ENCODE assay signal across 10 cellular contexts in genomic region chr1:201361652-201362504, GRCh38. TPM values are rescaled to one million over a fixed set of nuclear protein-coding genes. Genes with fewer than 3 reads are reported as not detected.
DNase-seq lines count a peak whose midpoint lies in the region; ATAC-seq, FAIRE-seq and TF ChIP-seq lines count a peak whose summit lies in the region.
"Had no signal": no experiment of that assay in that cellular context is flagged by ENCODE, and none has a peak within 500 bp of the region (broad histone marks: within the 10 kb centered on the region; RNA-seq: fewer than 3 reads in every experiment).

No MANE protein-coding gene starts in this region.

- CTCF ChIA-PET in HCT116 (lab: Charles Lee) (interaction anchor here (0.7 to 3.5 kb wide), 12 partner anchors 13 to 276 kb away, joined by 3 to 31 read pairs (median 5); no protein-coding TSS in a partner anchor), H1 (lab: Charles Lee; ENCODE audit: partially characterized antibody) (interaction anchor here (0.8 to 14.7 kb wide), 54 partner anchors 8 to 443 kb away, joined by 3 to 275 read pairs (median 5); partner anchors contain the start of genes IGFN1, PKP1, TNNI1 and TNNT2)

- H3K18ac ChIP-seq in H1 (ENCODE audit: extremely low read depth, low read length), result peak overlapping the region; percentile 48
- H3K18ac ChIP-seq in mesenchymal stem cell (ENCODE audit: low read depth in 1 of 2, low read length in 2 of 2), result no peak overlapping the region

- no peak for TF ChIP-seq EP300 in H1 (IDR thresholded peaks at IDR 0.05; ENCODE audit: borderline replicate concordance in 1 of 2, low read depth in 2 of 2, low read length in 2 of 2)

- no peaks in the 10 kb centered on the region for H3K9me3 ChIP-seq in HCT116 (ENCODE audit: control insufficient read depth in 1 of 2, insufficient read depth in 1 of 2, low read depth in 1 of 2, low read length in 2 of 2)
- H3K9me3 ChIP-seq in H1 (ENCODE audit: insufficient read depth in 2 of 2, low read depth in 1 of 2, low read length in 1 of 2), result no peaks in the 10 kb centered on the region
- no peaks in the 10 kb centered on the region for H3K9me3 ChIP-seq in mesenchymal stem cell (ENCODE audit: control insufficient read depth, low read length)
- H3K9me3 ChIP-seq: ovary had no signal

- no peak overlapping the region; the same call in 1 of the 2 replicates for H2BK20ac ChIP-seq in H1 (ENCODE audit: low read length)

- H2BK5ac ChIP-seq in H1 (ENCODE audit: low read depth, low read length) (peak overlapping the region; percentile 71; the same call in 1 of the 2 replicates), mesenchymal stem cell (ENCODE audit: low read depth, low read length, poor library complexity, severe bottlenecking) (no peak overlapping the region)

- no peak overlapping the region for H3K14ac ChIP-seq in H1 (ENCODE audit: insufficient read length)
- H3K14ac ChIP-seq in mesenchymal stem cell (ENCODE audit: low read length in 2 of 2), result no peak overlapping the region

- H3K79me2 ChIP-seq in HCT116 (ENCODE audit: insufficient read depth, low read length) (no peaks in the 10 kb centered on the region), H1 (ENCODE audit: control insufficient read depth in 1 of 2, insufficient read depth in 2 of 2, low read length in 2 of 2) (no peaks in the 10 kb centered on the region)

- H3K79me1 ChIP-seq in H1 (ENCODE audit: low read depth, low read length) (no peaks in the 10 kb centered on the region), mesenchymal stem cell (replicated peaks; ENCODE audit: low read length, poor library complexity, severe bottlenecking) (no peaks in the 10 kb centered on the region)

- H3K4me2 ChIP-seq in HCT116 (ENCODE audit: low read length) (no peak overlapping the region), H1 (ENCODE audit: insufficient read depth in 1 of 2, low read depth in 2 of 2, low read length in 2 of 2) (no peak overlapping the region), mesenchymal stem cell (ENCODE audit: low read length, poor library complexity, severe bottlenecking) (no peak overlapping the region)

- WGBS in H1 (ENCODE audit: extremely low coverage in 1 of 2, insufficient coverage in 1 of 2, insufficient read length in 1 of 2, insufficient replicate concordance in 2 of 2, low coverage in 1 of 2, low lambda C conversion rate in 2 of 2, missing lambda C conversion rate in 1 of 2), 2 experiments, result 42% methylated on average over 7 of the region's 10 CpGs; no CpG with 5 or more reads in 1 of the 2 experiments
- 33% methylated on average over 7 of the region's 10 CpGs for WGBS in mesenchymal stem cell

- no peak overlapping the region for H3K27ac ChIP-seq in HCT116 (ENCODE audit: low read depth, low read length)
- H3K27ac ChIP-seq in H1 (ENCODE audit: low read depth, low read length), result no peak overlapping the region
- no peak overlapping the region for H3K27ac ChIP-seq in mesenchymal stem cell (ENCODE audit: low read length, poor library complexity, severe bottlenecking)
- H3K27ac ChIP-seq: ovary had no signal

- peak; percentile 79 to 91 (median 88) for TF ChIP-seq CTCF in HCT116 (IDR thresholded peaks at IDR 0.05 in 2 of 3, conservative IDR thresholded peaks at IDR 0.05 in 1 of 3; ENCODE audit: borderline replicate concordance in 1 of 3, insufficient read depth in 1 of 3, low read depth in 2 of 3, low read length in 2 of 3)
- TF ChIP-seq CTCF in H1 (IDR thresholded peaks at IDR 0.05; ENCODE audit: control extremely low read depth in 1 of 3, insufficient read depth in 1 of 3, low read depth in 1 of 3, low read length in 3 of 3), result peak; percentile 94 to 96 (median 95)

- FAIRE-seq in H1 (lab: Jason Lieb, UNC), result peak; percentile 78

- TF ChIP-seq RAD21 in HCT116 (IDR thresholded peaks at IDR 0.05; ENCODE audit: low read depth), result peak; percentile 99
- peak; percentile 98 for TF ChIP-seq RAD21 in H1 (IDR thresholded peaks at IDR 0.05 in 1 of 2, conservative IDR thresholded peaks at IDR 0.05 in 1 of 2; ENCODE audit: low read depth in 2 of 2, low read length in 2 of 2)

- H3K23ac ChIP-seq in H1 (ENCODE audit: insufficient read length) (no peak overlapping the region), mesenchymal stem cell (ENCODE audit: low read length in 2 of 2) (no peak overlapping the region)

- H3K9me2 ChIP-seq in HCT116 (ENCODE audit: insufficient read depth), result no peaks in the 10 kb centered on the region

- peak; percentile 93 for ATAC-seq in HCT116
- ATAC-seq in GM19324 (IDR thresholded peaks at IDR 0.05; ENCODE audit: low FRiP score, unreplicated experiment), result no peak
- ATAC-seq in GM21447 (IDR thresholded peaks at IDR 0.05; ENCODE audit: unreplicated experiment), result no peak

- no peak overlapping the region for H3K56ac ChIP-seq in H1 (replicated peaks; ENCODE audit: insufficient read length, low read depth, low read length)

- RAD21 ChIA-PET in HCT116 (lab: Charles Lee; ENCODE audit: low non-redundant PET in 1 of 2, low total read pairs in 2 of 2, uncharacterized antibody in 2 of 2, unreplicated experiment in 2 of 2), result interaction anchor here (0.6 to 1.9 kb wide), 5 partner anchors 53 to 490 kb away, joined by 3 to 10 read pairs (median 3); no protein-coding TSS in a partner anchor

- peak overlapping the region; percentile 84; the same call in 1 of the 2 replicates for H2BK12ac ChIP-seq in H1 (ENCODE audit: low read depth, low read length)
- no peak overlapping the region for H2BK12ac ChIP-seq in mesenchymal stem cell (ENCODE audit: low read length in 2 of 2)

- H3K4me3 ChIP-seq in HCT116 (replicated peaks in 1 of 2; ENCODE audit: low read depth in 1 of 2, low read length in 2 of 2) (no peak overlapping the region), H1 (ENCODE audit: extremely low read depth in 1 of 4, insufficient read depth in 2 of 4, low read depth in 3 of 4, low read length in 4 of 4) (no peak overlapping the region), mesenchymal stem cell (ENCODE audit: insufficient read depth in 1 of 2, low read depth in 1 of 2, low read length in 2 of 2) (no peak overlapping the region)
- H3K4me3 ChIP-seq: ovary had no signal

- POLR2A ChIA-PET in HCT116 (lab: Charles Lee), result no interaction called here
- POLR2A ChIA-PET in H1 (lab: Charles Lee; ENCODE audit: partially characterized antibody), result interaction anchor here (0.8 to 7.7 kb wide), 5 partner anchors 12 to 107 kb away, joined by 3 to 49 read pairs (median 11); no protein-coding TSS in a partner anchor

- H2BK15ac ChIP-seq in H1 (ENCODE audit: low read length) (peak overlapping the region; percentile 95; the same call in 1 of the 2 replicates), mesenchymal stem cell (ENCODE audit: low read depth, poor library complexity, severe bottlenecking) (no peak overlapping the region)

- H3K9ac ChIP-seq in HCT116 (ENCODE audit: low read length), result no peak overlapping the region
- no peak overlapping the region for H3K9ac ChIP-seq in H1 (replicated peaks in 1 of 4; ENCODE audit: extremely low read depth in 1 of 4, low read depth in 3 of 4, low read length in 3 of 4)
- H3K9ac ChIP-seq in mesenchymal stem cell (ENCODE audit: low read length), result no peak overlapping the region

- H2AK5ac ChIP-seq in H1 (ENCODE audit: low read depth, low read length) (no peak overlapping the region), mesenchymal stem cell (ENCODE audit: low read length, severe bottlenecking) (peak overlapping the region; percentile 23)

- no TSS peak for BruUV-seq in HCT116 (replicated peaks; lab: Mats Ljungman, UMichigan)

- H4K8ac ChIP-seq in H1 (ENCODE audit: extremely low read depth, insufficient read depth, low read length), result no peak overlapping the region
- no peak overlapping the region for H4K8ac ChIP-seq in mesenchymal stem cell (ENCODE audit: low read length)

- DNase-seq in DMS153 treated with DMSO at 0.1 percent for 48 hours (lab: John Stamatoyannopoulos, UW; ENCODE audit: unreplicated experiment) (peak; percentile 50), HCT116 (ENCODE audit: low read depth, low spot score) (peak; percentile 32), RPMI7951 (ENCODE audit: low read depth) (peak; percentile 32), H1 (ENCODE audit: low read depth in 1 of 2, low spot score in 2 of 2) (peak; percentile 56 to 88), mesenchymal stem cell (peak; percentile 35), NCI-H187 treated with DMSO at 0.1 percent for 48 hours (lab: John Stamatoyannopoulos, UW) (no peak)

- no peaks in the 10 kb centered on the region for H3K36me3 ChIP-seq in HCT116 (ENCODE audit: control insufficient read depth in 1 of 2, insufficient read depth in 2 of 2, low read length in 2 of 2)
- no peaks in the 10 kb centered on the region for H3K36me3 ChIP-seq in H1 (ENCODE audit: control insufficient read depth in 2 of 4, insufficient read depth in 4 of 4, low read length in 3 of 4)
- peaks cover 0 to 34% of the 10 kb centered on the region in 2 experiments for H3K36me3 ChIP-seq in mesenchymal stem cell (ENCODE audit: control insufficient read depth in 1 of 2, insufficient read depth in 2 of 2, low read depth in 1 of 2, low read length in 2 of 2)
- H3K36me3 ChIP-seq: ovary had no signal

- intact Hi-C loops in HCT116 (cut with micrococcal nuclease), result loop anchor here (1.0 kb wide), 2 partner anchors 108 to 213 kb away; no protein-coding TSS in a partner anchor

- H2BK120ac ChIP-seq in H1 (replicated peaks; ENCODE audit: low read depth, low read length) (no peak overlapping the region), mesenchymal stem cell (ENCODE audit: low read depth, low read length) (no peak overlapping the region)

- H3K4me1 ChIP-seq in HCT116 (ENCODE audit: control insufficient read depth in 1 of 2, insufficient read depth in 2 of 2, low read length in 2 of 2) (no peaks in the 10 kb centered on the region), H1 (replicated peaks in 1 of 4; ENCODE audit: control insufficient read depth in 3 of 4, insufficient read depth in 4 of 4, low read length in 3 of 4) (peaks cover 0 to 5% (median under 1%) of the 10 kb centered on the region in 4 experiments; a peak in 5 of 7 replicates), mesenchymal stem cell (ENCODE audit: control insufficient read depth, insufficient read depth, low read depth, low read length) (peaks cover 7% of the 10 kb centered on the region)

- H2AFZ ChIP-seq in HCT116 (ENCODE audit: low read depth, low read length, poor library complexity, severe bottlenecking), result no peak overlapping the region
- H2AFZ ChIP-seq in H1 (ENCODE audit: low read length), result no peak overlapping the region
- no peak overlapping the region for H2AFZ ChIP-seq in mesenchymal stem cell (ENCODE audit: low read depth, low read length)

- TF ChIP-seq POLR2A in HCT116 (IDR thresholded peaks at IDR 0.05; ENCODE audit: borderline replicate concordance, extremely low read depth, insufficient read depth, insufficient read length), result no peak
- no peak for TF ChIP-seq POLR2A in H1 (IDR thresholded peaks at IDR 0.05; ENCODE audit: control extremely low read depth in 1 of 2, low read depth in 2 of 2, low read length in 2 of 2)

- no peak overlapping the region for H4K91ac ChIP-seq in H1 (replicated peaks; ENCODE audit: insufficient read length, low read length)
- no peak overlapping the region for H4K91ac ChIP-seq in mesenchymal stem cell (ENCODE audit: low read length)

- peaks cover 9% of the 10 kb centered on the region; the same call in 1 of the 2 replicates for H3K27me3 ChIP-seq in HCT116 (ENCODE audit: insufficient read depth, low read length)
- H3K27me3 ChIP-seq in H1 (replicated peaks in 1 of 4; ENCODE audit: control insufficient read depth in 3 of 4, extremely low read depth in 1 of 4, insufficient read depth in 3 of 4, low read length in 3 of 4), result no peaks in the 10 kb centered on the region
- H3K27me3 ChIP-seq in mesenchymal stem cell (ENCODE audit: control insufficient read depth in 1 of 2, insufficient read depth in 1 of 2, low read length in 2 of 2), result peaks cover 0 to 69% of the 10 kb centered on the region in 2 experiments
- H3K27me3 ChIP-seq: ovary had no signal

- H3K4ac ChIP-seq in H1 (replicated peaks; ENCODE audit: insufficient read length, low read depth, low read length) (no peak overlapping the region), mesenchymal stem cell (ENCODE audit: low read depth in 1 of 2, low read length in 2 of 2) (no peak overlapping the region)

- no peaks in the 10 kb centered on the region for H3K23me2 ChIP-seq in H1 (ENCODE audit: low read depth, low read length)

- no peak overlapping the region for H4K5ac ChIP-seq in H1 (ENCODE audit: insufficient read length, low read depth, low read length)

- H4K20me1 ChIP-seq in HCT116 (ENCODE audit: insufficient read depth) (no peaks in the 10 kb centered on the region), H1 (replicated peaks in 1 of 2; ENCODE audit: control insufficient read depth in 1 of 2, insufficient read depth in 2 of 2, low read length in 2 of 2) (no peaks in the 10 kb centered on the region)

RNA-seq across cellular contexts. Expression of gene TNNT2, which starts 15.6 kb away (rescaled TPM):
- total RNA-seq in HCT116 (2021; ENCODE audit: unreplicated experiment), result 2.0 TPM
- polyA plus RNA-seq in HCT116 (2012), result 0.39 and 1.00 TPM in 2 replicates
- total RNA-seq in RPMI7951 (2014; rRNA removed; shearing (Covaris generic)), result not detected in 2 replicates
- total RNA-seq in H1 (2021; fragmentation: NEBNext Ultra II Directional; extraction: Animal tissue kit (Norgen Biotek cat#: 25700)), result 21.0 and 22.6 TPM in 2 replicates
- polyA plus RNA-seq in H1 (2011; rRNA removed), result 3.1 and 5.3 TPM in 2 replicates
- 13.9 TPM for polyA plus RNA-seq in H1 (2011; cell fraction: cytosol; rRNA removed)
- 21.3 TPM for polyA plus RNA-seq in H1 (2011; cell fraction: nucleus; rRNA removed)
- 14.8 to 17.7 TPM (median 16.7 TPM) in 4 replicates for polyA plus RNA-seq in H1 (2012, experiment 1 of 2)
- 4.4 TPM for polyA plus RNA-seq in H1 (2012, experiment 2 of 2)
- polyA plus RNA-seq in H1 (2013, experiment 1 of 2), result 15.5 TPM
- polyA plus RNA-seq in H1 (2013, experiment 2 of 2), result 14.1 TPM
- polyA minus RNA-seq in H1 (2011; rRNA and poly(A)+ RNA removed), result 5.8 and 8.4 TPM in 2 replicates
- 7.2 TPM for polyA minus RNA-seq in H1 (2011; cell fraction: cytosol; rRNA and poly(A)+ RNA removed)
- 13.0 TPM for polyA minus RNA-seq in H1 (2011; cell fraction: nucleus; rRNA and poly(A)+ RNA removed)
- 0.07 TPM for polyA plus RNA-seq in mesenchymal stem cell (2013, experiment 1 of 2)
- polyA plus RNA-seq in mesenchymal stem cell (2013, experiment 2 of 2), result not detected
- total RNA-seq: T-helper 1 cell treated with Interleukin-12 subunit alpha and Interleukin-12 subunit beta and Interleukin-4 antibody, amounts not matched to agents 30 ng/mL and 1 ng/mL, for 36 hours had no signal

RNA-seq across cellular contexts. Expression of gene LAD1, which starts 37.2 kb away (rescaled TPM):
- 56.1 TPM for total RNA-seq in HCT116 (2021; ENCODE audit: unreplicated experiment)
- polyA plus RNA-seq in HCT116 (2012), result 36.1 and 45.8 TPM in 2 replicates
- not detected in 2 replicates for total RNA-seq in RPMI7951 (2014; rRNA removed; shearing (Covaris generic))
- 30.5 and 32.8 TPM in 2 replicates for total RNA-seq in H1 (2021; fragmentation: NEBNext Ultra II Directional; extraction: Animal tissue kit (Norgen Biotek cat#: 25700))
- 9.3 and 12.4 TPM in 2 replicates for polyA plus RNA-seq in H1 (2011; rRNA removed)
- polyA plus RNA-seq in H1 (2011; cell fraction: cytosol; rRNA removed), result 9.9 TPM
- polyA plus RNA-seq in H1 (2011; cell fraction: nucleus; rRNA removed), result 16.3 TPM
- polyA plus RNA-seq in H1 (2012, experiment 1 of 2), result 17.1 to 22.3 TPM (median 20.0 TPM) in 4 replicates
- polyA plus RNA-seq in H1 (2012, experiment 2 of 2), result 21.6 TPM
- 20.5 TPM for polyA plus RNA-seq in H1 (2013, experiment 1 of 2)
- 20.2 TPM for polyA plus RNA-seq in H1 (2013, experiment 2 of 2)
- polyA minus RNA-seq in H1 (2011; rRNA and poly(A)+ RNA removed), result 7.7 and 10.7 TPM in 2 replicates
- 8.4 TPM for polyA minus RNA-seq in H1 (2011; cell fraction: cytosol; rRNA and poly(A)+ RNA removed)
- polyA minus RNA-seq in H1 (2011; cell fraction: nucleus; rRNA and poly(A)+ RNA removed), result 13.1 TPM
- polyA plus RNA-seq in mesenchymal stem cell (2013, experiment 1 of 2), result not detected
- polyA plus RNA-seq in mesenchymal stem cell (2013, experiment 2 of 2), result not detected
- total RNA-seq: T-helper 1 cell treated with Interleukin-12 subunit alpha and Interleukin-12 subunit beta and Interleukin-4 antibody, amounts not matched to agents 30 ng/mL and 1 ng/mL, for 36 hours had no signal

RNA-seq across cellular contexts. Expression of gene TNNI1, which starts 59.7 kb away (rescaled TPM):
- not detected for total RNA-seq in HCT116 (2021; ENCODE audit: unreplicated experiment)
- 0.49 and 0.90 TPM in 2 replicates for polyA plus RNA-seq in HCT116 (2012)
- total RNA-seq in RPMI7951 (2014; rRNA removed; shearing (Covaris generic)), result 0.10 and 0.24 TPM in 2 replicates
- 0.29 and 0.50 TPM in 2 replicates for total RNA-seq in H1 (2021; fragmentation: NEBNext Ultra II Directional; extraction: Animal tissue kit (Norgen Biotek cat#: 25700))
- 0.46 and 1.0 TPM in 2 replicates for polyA plus RNA-seq in H1 (2011; rRNA removed)
- 1.5 TPM for polyA plus RNA-seq in H1 (2011; cell fraction: cytosol; rRNA removed)
- polyA plus RNA-seq in H1 (2011; cell fraction: nucleus; rRNA removed), result 0.81 TPM
- 0.54 to 1.4 TPM (median 1.1 TPM) in 4 replicates for polyA plus RNA-seq in H1 (2012, experiment 1 of 2)
- polyA plus RNA-seq in H1 (2012, experiment 2 of 2), result 0.97 TPM
- 0.18 TPM for polyA plus RNA-seq in H1 (2013, experiment 1 of 2)
- polyA plus RNA-seq in H1 (2013, experiment 2 of 2), result 0.20 TPM
- polyA minus RNA-seq in H1 (2011; rRNA and poly(A)+ RNA removed), result 0.28 and 0.34 TPM in 2 replicates
- not detected for polyA minus RNA-seq in H1 (2011; cell fraction: cytosol; rRNA and poly(A)+ RNA removed)
- not detected for polyA minus RNA-seq in H1 (2011; cell fraction: nucleus; rRNA and poly(A)+ RNA removed)
- polyA plus RNA-seq in mesenchymal stem cell (2013, experiment 1 of 2), result not detected
- polyA plus RNA-seq in mesenchymal stem cell (2013, experiment 2 of 2), result not detected

Comparison
In these comparisons a context has a peak if more than half of its experiments do, and no peak if none do; other contexts are left out.
1. RNA of gene LAD1, which starts 37.2 kb away (total RNA-seq): 56.1 TPM in HCT116 (single experiment) and 30.5 to 32.8 TPM in H1; not detected in RPMI7951; every median in the first group is over 10 times any median in the second.